In the genomic region with DNA sequence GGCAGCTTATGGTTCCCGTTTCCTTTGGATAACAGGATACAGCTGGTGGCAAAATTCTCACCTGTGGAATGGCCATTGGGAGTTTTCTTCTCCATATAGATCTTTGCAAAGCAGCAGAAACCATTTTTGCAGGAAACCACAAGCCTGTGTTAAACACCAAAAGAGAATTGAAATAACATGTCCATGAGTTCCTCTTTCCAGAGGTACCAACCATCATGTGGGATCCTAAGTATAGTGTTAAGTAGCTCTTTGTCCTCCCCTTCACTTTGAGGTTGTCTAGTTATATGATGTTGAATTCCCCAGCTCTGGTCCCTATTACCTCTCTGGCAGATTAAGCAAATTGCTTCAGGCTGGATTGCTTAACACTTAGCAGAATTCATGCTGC, we compare ENCODE assay signal across 10 cellular contexts.
DNase-seq lines count a peak whose midpoint lies in the region; ATAC-seq, FAIRE-seq and TF ChIP-seq lines count a peak whose summit lies in the region.
"Had no signal": no experiment of that assay in that cellular context is flagged by ENCODE, and none has a peak within 500 bp of the region (broad histone marks: within the 10 kb centered on the region; RNA-seq: fewer than 3 reads in every experiment).

No MANE protein-coding gene starts in this region.

- ATAC-seq in GM19467 (IDR thresholded peaks at IDR 0.05; ENCODE audit: unreplicated experiment), result peak; percentile 62
- peak; percentile 74 for ATAC-seq in HG03439 (IDR thresholded peaks at IDR 0.05; ENCODE audit: unreplicated experiment)
- no peak for ATAC-seq in activated T-helper 17 cell treated with anti-CD3 and anti-CD28 coated beads, Interleukin-2, amount 50 U/mL, for 72 hours (replicated peaks)

- H3K4me2 ChIP-seq in osteoblast (ENCODE audit: insufficient read depth, low read length), result no peak overlapping the region

- H2AFZ ChIP-seq in osteoblast (ENCODE audit: low read length), result no peak overlapping the region

- peaks cover 8% of the 10 kb centered on the region for H4K20me1 ChIP-seq in osteoblast (ENCODE audit: insufficient read depth, low read length)

- TF ChIP-seq CTCF in ovary (IDR thresholded peaks at IDR 0.05) (no peak), osteoblast (IDR thresholded peaks at IDR 0.05; ENCODE audit: extremely low read depth, low read depth, low read length) (no peak)

- H3K27ac ChIP-seq in ovary, result no peak overlapping the region
- H3K27ac ChIP-seq in osteoblast (ENCODE audit: low read depth, low read length), result no peak overlapping the region
- H3K27ac ChIP-seq: C4-2B had no signal

- H3K36me3 ChIP-seq in ovary, result no peaks in the 10 kb centered on the region
- H3K36me3 ChIP-seq in osteoblast (ENCODE audit: insufficient read depth, low read length), result no peaks in the 10 kb centered on the region

- H3K4me1 ChIP-seq in ovary (ENCODE audit: insufficient read depth) (peaks cover 14% of the 10 kb centered on the region), osteoblast (ENCODE audit: insufficient read depth, low read length) (peaks cover 36% of the 10 kb centered on the region)

- H3K79me2 ChIP-seq in osteoblast (ENCODE audit: insufficient read depth, low read length), result peaks cover 74% of the 10 kb centered on the region

- no peak for FAIRE-seq in frontal cortex (lab: Jason Lieb, UNC)

- intact Hi-C loops in ovary (cut with DNase I), result no loop called here

- no peaks in the 10 kb centered on the region for H3K27me3 Mint-ChIP-seq in activated T-helper 17 cell treated with anti-CD3 and anti-CD28 coated beads, Interleukin-2, amount 50 U/mL, for 72 hours

- peaks cover 49% of the 10 kb centered on the region for H3K4me1 Mint-ChIP-seq in activated T-helper 17 cell treated with anti-CD3 and anti-CD28 coated beads, Interleukin-2, amount 50 U/mL, for 72 hours

- DNase-seq in CD1c-positive myeloid dendritic cell (ENCODE audit: extremely low spot score) (peak; percentile 42), frontal cortex (ENCODE audit: low spot score in 2 of 2) (no peak), ovary (no peak), osteoblast (ENCODE audit: insufficient read length, low spot score, missing footprints) (no peak)
- DNase-seq in activated T-cell treated with anti-CD3 and anti-CD28 coated beads, Interleukin-2, amount 50 U/mL, for 48 hours, result no peak
- DNase-seq: activated naive CD4-positive, alpha-beta T cell had no signal

- no peak for TF ChIP-seq POLR2A in ovary (IDR thresholded peaks at IDR 0.05)

- no peak for TF ChIP-seq EP300 in ovary (IDR thresholded peaks at IDR 0.05)

- peak overlapping the region; percentile 29 for H3K27ac Mint-ChIP-seq in activated T-helper 17 cell treated with anti-CD3 and anti-CD28 coated beads, Interleukin-2, amount 50 U/mL, for 72 hours

- WGBS in ovary, 3 donors, result 40 to 66% (median 49%) methylated on average over 1 of the region's 1 CpG

- H3K9me3 ChIP-seq in ovary (no peaks in the 10 kb centered on the region), osteoblast (ENCODE audit: low read depth, low read length) (no peaks in the 10 kb centered on the region)

- H3K4me3 ChIP-seq in ovary (no peak overlapping the region), osteoblast (ENCODE audit: insufficient read depth, low read length) (no peak overlapping the region)

- no peaks in the 10 kb centered on the region for H3K9me3 Mint-ChIP-seq in activated T-helper 17 cell treated with anti-CD3 and anti-CD28 coated beads, Interleukin-2, amount 50 U/mL, for 72 hours

- H3K36me3 Mint-ChIP-seq in activated T-helper 17 cell treated with anti-CD3 and anti-CD28 coated beads, Interleukin-2, amount 50 U/mL, for 72 hours (ENCODE audit: low read depth), result no peaks in the 10 kb centered on the region

- H3K27me3 ChIP-seq in ovary (no peaks in the 10 kb centered on the region), osteoblast (ENCODE audit: insufficient read depth, low read length) (no peaks in the 10 kb centered on the region)

- H3K4me3 Mint-ChIP-seq in activated T-helper 17 cell treated with anti-CD3 and anti-CD28 coated beads, Interleukin-2, amount 50 U/mL, for 72 hours, result no peak overlapping the region
